Comparison of ENCODE assay signal across 8 cellular contexts in genomic region chr1:184890539-184890973, GRCh38.
DNase-seq lines count a peak whose midpoint lies in the region; ATAC-seq and TF ChIP-seq lines count a peak whose summit lies in the region.

No MANE protein-coding gene starts in this region.

- POLR2A ChIA-PET in activated CD4-positive, alpha-beta T cell treated with anti-CD3 and anti-CD28 coated beads for 36 hours (lab: Charles Lee) = interaction anchor here (0.5 to 3.6 kb wide), 5 partner anchors 9 to 703 kb away, joined by 3 to 19 read pairs (median 4); partner anchors contain the start of gene NIBAN1

- peak; percentile 59 for DNase-seq in activated CD4-positive, alpha-beta T cell treated with anti-CD3 and anti-CD28 coated beads for 36 hours
- no peak for DNase-seq in activated CD4-positive, alpha-beta T cell treated with anti-CD3 and anti-CD28 coated beads, Interleukin-2, amount 50 U/mL, for 48 hours
- peak; percentile 77 for DNase-seq in activated effector memory CD4-positive, alpha-beta T cell treated with anti-CD3 and anti-CD28 coated beads, Interleukin-2, amount 50 U/mL, for 16 hours
- DNase-seq in right cardiac atrium (peak; percentile 28 to 64 (median 46)), suprapubic skin (ENCODE audit: low spot score in 2 of 2) (no peak), NCI-H345 (lab: John Stamatoyannopoulos, UW) (no peak), dedifferentiated amniotic fluid mesenchymal stem cell (ENCODE audit: extremely low spot score) (no peak)

- H3K36me3 Mint-ChIP-seq in activated CD4-positive, alpha-beta T cell treated with anti-CD3 and anti-CD28 coated beads for 36 hours (ENCODE audit: low read depth) = peaks cover 12% of the 10 kb centered on the region

- H3K4me1 ChIP-seq in right cardiac atrium (ENCODE audit: control insufficient read depth, insufficient read depth, low read length) (peaks cover 4% of the 10 kb centered on the region), suprapubic skin (peaks cover 38% of the 10 kb centered on the region)

- no peak for TF ChIP-seq CTCF in suprapubic skin (IDR thresholded peaks at IDR 0.05)

- TF ChIP-seq POLR2A in suprapubic skin (IDR thresholded peaks at IDR 0.05) = no peak

- no peak overlapping the region for H3K4me3 ChIP-seq in right cardiac atrium (ENCODE audit: low read length)
- no peak overlapping the region for H3K4me3 ChIP-seq in suprapubic skin

- H3K4me3 Mint-ChIP-seq in activated CD4-positive, alpha-beta T cell treated with anti-CD3 and anti-CD28 coated beads for 36 hours = peak overlapping the region; percentile 27

- 30% methylated on average over 3 of the region's 3 CpGs for WGBS in right cardiac atrium
- 44% methylated on average over 3 of the region's 3 CpGs for WGBS in suprapubic skin

- no peaks in the 10 kb centered on the region for H3K9me3 ChIP-seq in right cardiac atrium (ENCODE audit: control insufficient read depth, low read length)
- H3K9me3 ChIP-seq in suprapubic skin = no peaks in the 10 kb centered on the region

- H3K36me3 ChIP-seq in suprapubic skin = no peaks in the 10 kb centered on the region

- no peaks in the 10 kb centered on the region for H3K9me3 Mint-ChIP-seq in activated CD4-positive, alpha-beta T cell treated with anti-CD3 and anti-CD28 coated beads for 36 hours (ENCODE audit: low read depth)

- H3K27me3 Mint-ChIP-seq in activated CD4-positive, alpha-beta T cell treated with anti-CD3 and anti-CD28 coated beads for 36 hours = no peaks in the 10 kb centered on the region

- H3K27me3 ChIP-seq in right cardiac atrium (ENCODE audit: control insufficient read depth, insufficient read depth) (no peaks in the 10 kb centered on the region), suprapubic skin (no peaks in the 10 kb centered on the region)

- intact Hi-C loops in activated CD4-positive, alpha-beta T cell treated with anti-CD3 and anti-CD28 coated beads for 36 hours (cut with DNase I, micrococcal nuclease) = loop anchor here (1.0 to 10.0 kb wide), 9 partner anchors 8 to 1397 kb away; partner anchors contain the start of gene RNF2 (in 1 of the 2)
- intact Hi-C loops in right cardiac atrium (cut with DNase I) = loop anchor here in 1 of 4 donors (10.0 kb wide), 1 partner anchor 66 kb away; no protein-coding TSS in a partner anchor

- peak; percentile 76 for ATAC-seq in activated CD4-positive, alpha-beta T cell treated with anti-CD3 and anti-CD28 coated beads for 36 hours
- ATAC-seq in right cardiac atrium (peak; percentile 80 to 85), HG03565 (IDR thresholded peaks at IDR 0.05; ENCODE audit: unreplicated experiment) (no peak)

- H3K4me1 Mint-ChIP-seq in activated CD4-positive, alpha-beta T cell treated with anti-CD3 and anti-CD28 coated beads for 36 hours = peaks cover 46% of the 10 kb centered on the region

- H3K27ac Mint-ChIP-seq in activated CD4-positive, alpha-beta T cell treated with anti-CD3 and anti-CD28 coated beads for 36 hours = peak overlapping the region; percentile 87

- CTCF ChIA-PET in activated CD4-positive, alpha-beta T cell treated with anti-CD3 and anti-CD28 coated beads for 36 hours (lab: Charles Lee) = interaction anchor here (0.6 to 2.5 kb wide), 4 partner anchors 9 to 85 kb away, joined by 4 to 16 read pairs (median 4); no protein-coding TSS in a partner anchor

- H3K27ac ChIP-seq in right cardiac atrium (ENCODE audit: low read length) (peak overlapping the region; percentile 81), suprapubic skin (peak overlapping the region; percentile 1)

- TF ChIP-seq EP300 in suprapubic skin (IDR thresholded peaks at IDR 0.05) = no peak

Comparison
In these comparisons a context has a peak if more than half of its experiments do, and no peak if none do; other contexts are left out.
1. DNase-seq: peak in activated CD4-positive, alpha-beta T cell treated with anti-CD3 and anti-CD28 coated beads for 36 hours (single experiment), activated effector memory CD4-positive, alpha-beta T cell treated with anti-CD3 and anti-CD28 coated beads, Interleukin-2, amount 50 U/mL, for 16 hours (single experiment) and right cardiac atrium (3 of 3); none in activated CD4-positive, alpha-beta T cell treated with anti-CD3 and anti-CD28 coated beads, Interleukin-2, amount 50 U/mL, for 48 hours (0 of 2), suprapubic skin (0 of 2), NCI-H345 (single experiment) and dedifferentiated amniotic fluid mesenchymal stem cell (single experiment).